ENCODE assay signal across 8 cellular contexts in the genomic region with DNA sequence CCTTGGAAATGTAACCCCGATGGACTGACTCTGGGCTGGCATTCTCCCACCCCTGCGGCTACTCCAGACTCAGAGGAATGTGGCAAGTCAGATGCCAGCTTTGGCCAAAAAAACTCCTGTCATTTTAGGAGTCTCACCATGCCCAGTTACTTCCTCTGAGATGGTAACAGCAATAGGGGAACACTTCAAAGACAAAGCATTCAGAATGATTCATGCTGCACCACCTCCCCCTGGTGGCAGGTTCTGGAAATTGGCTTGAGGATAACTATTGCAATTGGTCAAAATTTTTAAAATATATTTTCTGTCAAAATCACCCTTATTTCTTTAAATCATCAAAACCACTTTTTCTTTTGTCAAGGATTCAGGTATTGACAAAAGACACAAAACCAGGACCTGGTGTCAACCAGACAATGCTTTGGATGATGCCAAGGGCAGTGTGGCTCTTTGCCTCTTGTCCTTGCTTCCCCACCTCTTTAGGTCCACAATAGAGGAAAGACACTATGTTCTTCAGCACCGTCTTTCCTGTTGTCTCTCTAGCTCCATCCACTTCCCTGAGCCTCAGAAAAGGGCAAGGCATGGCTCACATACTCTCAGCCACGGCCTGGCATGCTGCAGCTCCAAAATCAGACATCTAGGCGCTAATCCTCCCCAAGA. TPM values are rescaled to one million over a fixed set of nuclear protein-coding genes. Genes with fewer than 3 reads are reported as not detected.
DNase-seq lines count a peak whose midpoint lies in the region; ATAC-seq and TF ChIP-seq lines count a peak whose summit lies in the region.

No MANE protein-coding gene starts in this region.

- no peaks in the 10 kb centered on the region; the same call in 1 of the 2 replicates for H3K79me2 ChIP-seq in KMS-11 (ENCODE audit: insufficient read depth, low read depth)
- no peaks in the 10 kb centered on the region for H3K79me2 ChIP-seq in PC-3 (ENCODE audit: low read length)

- no peaks in the 10 kb centered on the region for H3K36me3 ChIP-seq in KMS-11 (ENCODE audit: insufficient read depth)
- peaks cover 34% of the 10 kb centered on the region for H3K36me3 ChIP-seq in PC-3 (ENCODE audit: low read depth, low read length)
- peaks cover 0 to 76% (median 18%) of the 10 kb centered on the region in 3 donors for H3K36me3 ChIP-seq in esophagus squamous epithelium
- peaks cover 30 to 65% (median 57%) of the 10 kb centered on the region in 4 donors for H3K36me3 ChIP-seq in stomach

- TF ChIP-seq CTCF in KMS-11 (conservative IDR thresholded peaks at IDR 0.05; ENCODE audit: low read depth, low read length) (peak; percentile 97), PC-3 (conservative IDR thresholded peaks at IDR 0.05; ENCODE audit: low read depth, low read length) (peak; percentile 93), esophagus squamous epithelium (IDR thresholded peaks at IDR 0.05) (peak; percentile 77 to 90 (median 86)), nephron progenitor cell (IDR thresholded peaks at IDR 0.05) (peak; percentile 87), stomach (IDR thresholded peaks at IDR 0.05) (peak in 5 of 7 experiments; percentile 56 to 88 (median 72))

- intact Hi-C loops in PC-3 (cut with micrococcal nuclease) = loop anchor here (1.0 to 10.0 kb wide), 4 partner anchors 79 to 1168 kb away; no protein-coding TSS in a partner anchor
- intact Hi-C loops in esophagus squamous epithelium (cut with DNase I) = loop anchor here (5.0 to 10.0 kb wide), 3 partner anchors 80 to 228 kb away; a partner anchor contains a TSS
- intact Hi-C loops in stomach (cut with DNase I; ENCODE audit: low total_unique reads) = loop anchor here (5.0 kb wide), 1 partner anchor 80 kb away; no protein-coding TSS in a partner anchor

- no peaks in the 10 kb centered on the region for H3K27me3 ChIP-seq in KMS-11 (ENCODE audit: insufficient read depth, low read depth)
- no peaks in the 10 kb centered on the region for H3K27me3 ChIP-seq in PC-3 (ENCODE audit: low read length)
- no peaks in the 10 kb centered on the region for H3K27me3 ChIP-seq in esophagus squamous epithelium
- no peaks in the 10 kb centered on the region for H3K27me3 ChIP-seq in stomach

- no peaks in the 10 kb centered on the region for H3K9me3 ChIP-seq in PC-3 (ENCODE audit: low read length)
- H3K9me3 ChIP-seq in esophagus squamous epithelium = no peaks in the 10 kb centered on the region
- no peaks in the 10 kb centered on the region for H3K9me3 ChIP-seq in stomach

- CTCF ChIA-PET in PC-3 (lab: Charles Lee) = interaction anchor here (1.2 kb wide), 1 partner anchor 80 kb away, joined by 4 read pairs; no protein-coding TSS in a partner anchor

- H2AFZ ChIP-seq in KMS-11 (ENCODE audit: low read depth) (no peak overlapping the region), PC-3 (ENCODE audit: low read length) (no peak overlapping the region)

- H3K27ac ChIP-seq in KMS-11 (no peak overlapping the region), PC-3 (ENCODE audit: low read length) (no peak overlapping the region), esophagus squamous epithelium (no peak overlapping the region), stomach (no peak overlapping the region)

- no peaks in the 10 kb centered on the region for H3K9me3 Mint-ChIP-seq in nephron progenitor cell

- BruUV-seq in PC-3 (replicated peaks; lab: Mats Ljungman, UMichigan) = TSS peak; percentile 10

- peak overlapping the region; percentile 43 for H3K27ac Mint-ChIP-seq in nephron progenitor cell

- no peak overlapping the region for H3K4me3 Mint-ChIP-seq in nephron progenitor cell

- H3K27me3 Mint-ChIP-seq in nephron progenitor cell (ENCODE audit: low read depth, poor library complexity) = peaks cover 15% of the 10 kb centered on the region

- POLR2A ChIA-PET in PC-3 (lab: Charles Lee; ENCODE audit: unreplicated experiment) = no interaction called here

- no peak for TF ChIP-seq EP300 in stomach (IDR thresholded peaks at IDR 0.05)

- DNase-seq in DMS114 treated with DMSO at 0.1 percent for 48 hours (lab: John Stamatoyannopoulos, UW; ENCODE audit: unreplicated experiment) (peak; percentile 55), PC-3 (peak; percentile 79), esophagus squamous epithelium (lab: John Stamatoyannopoulos, UW) (peak; percentile 7), nephron progenitor cell (peak; percentile 84), stomach (peak; percentile 70)
- peak; percentile 80 for DNase-seq in activated T-cell treated with anti-CD3 and anti-CD28 coated beads, Interleukin-2, amount 50 U/mL, for 1 hour

- H3K9me2 ChIP-seq in PC-3 (replicated peaks; ENCODE audit: low read length) = no peaks in the 10 kb centered on the region

- H3K9ac ChIP-seq in KMS-11 (no peak overlapping the region), PC-3 (ENCODE audit: low read length) (no peak overlapping the region)

- H3F3A ChIP-seq in PC-3 (ENCODE audit: low read length, unreplicated experiment) = no peaks in the 10 kb centered on the region

- H4K20me1 ChIP-seq in KMS-11 (ENCODE audit: insufficient read depth) (no peaks in the 10 kb centered on the region), PC-3 (ENCODE audit: low read length) (no peaks in the 10 kb centered on the region)

- peaks cover 35% of the 10 kb centered on the region for H3K36me3 Mint-ChIP-seq in nephron progenitor cell (ENCODE audit: low read depth)

- no peak overlapping the region; the same call in 1 of the 2 replicates for H3K4me2 ChIP-seq in KMS-11
- no peak overlapping the region for H3K4me2 ChIP-seq in PC-3 (ENCODE audit: low read length)

- ATAC-seq in PC-3 (peak; percentile 77), GM21423 (IDR thresholded peaks at IDR 0.05; ENCODE audit: unreplicated experiment) (no peak)

- 54 to 68% methylated on average over 4 to 5 of the region's 5 CpGs for WGBS in esophagus squamous epithelium, 2 donors
- WGBS in stomach, 5 donors = 72 to 76% (median 74%) methylated on average over 5 of the region's 5 CpGs

- no peak overlapping the region for H3K4me3 ChIP-seq in KMS-11 (IDR thresholded peaks at IDR 0.05; ENCODE audit: insufficient read depth, low read depth, low read length)
- H3K4me3 ChIP-seq in PC-3 (ENCODE audit: low read length) = no peak overlapping the region
- no peak overlapping the region for H3K4me3 ChIP-seq in esophagus squamous epithelium
- H3K4me3 ChIP-seq in stomach = no peak overlapping the region

- no peak for TF ChIP-seq POLR2A in esophagus squamous epithelium (IDR thresholded peaks at IDR 0.05)
- no peak for TF ChIP-seq POLR2A in stomach (IDR thresholded peaks at IDR 0.05)

- peaks cover 59% of the 10 kb centered on the region for H3K4me1 ChIP-seq in KMS-11 (ENCODE audit: low read depth, poor library complexity, severe bottlenecking)
- no peaks in the 10 kb centered on the region for H3K4me1 ChIP-seq in PC-3 (ENCODE audit: insufficient read depth, low read length)
- H3K4me1 ChIP-seq in esophagus squamous epithelium = no peaks in the 10 kb centered on the region
- H3K4me1 ChIP-seq in stomach = peaks cover 0 to 2% (median 0%) of the 10 kb centered on the region in 4 donors

- H3K4me1 Mint-ChIP-seq in nephron progenitor cell = no peaks in the 10 kb centered on the region

RNA-seq across cellular contexts. Expression of a gene that starts 9.9 kb away (rescaled TPM):
- total RNA-seq in PC-3 (2014; rRNA removed) (30.1 and 31.8 TPM in 2 replicates), esophagus squamous epithelium (10 to 100 TPM in 1 of 4 donors, 1 to 10 TPM in 3; 3.4 to 15.1 (median 7.5) TPM), stomach (1 to 10 TPM in 2 of 5 donors, under 1 TPM in 1, not detected in 2; 0.89 to 3.6 (median 2.4) TPM)
- 1 to 10 TPM; 2.9 to 5.5 (median 3.1) TPM for polyA plus RNA-seq in stomach

RNA-seq across cellular contexts. Expression of a gene that starts 47.8 kb away (rescaled TPM):
- total RNA-seq in PC-3 (2014; rRNA removed) = not detected in 2 replicates
- total RNA-seq in esophagus squamous epithelium = 1 to 10 TPM in 2 of 4 donors, under 1 TPM in 2; 0.49 to 6.1 (median 2.4) TPM
- 1 to 10 TPM in 3 of 5 donors, under 1 TPM in 2; 0.87 to 5.8 (median 1.8) TPM for total RNA-seq in stomach
- 1 to 10 TPM in 2 of 3 donors, under 1 TPM in 1; 0.50 to 1.7 (median 1.2) TPM for polyA plus RNA-seq in stomach

Comparison
In these comparisons a context has a peak if more than half of its experiments do, and no peak if none do; other contexts are left out.
1. DNase-seq: peak in every context shown above with its lines; median percentile 84 in nephron progenitor cell; 80 in activated T-cell treated with anti-CD3 and anti-CD28 coated beads, Interleukin-2, amount 50 U/mL, for 1 hour; 79 in PC-3; 70 in stomach; 55 in DMS114 treated with DMSO at 0.1 percent for 48 hours; 7 in esophagus squamous epithelium.